ENCODE assay signal across 17 cellular contexts in genomic region chr17:70254735-70255460, GRCh38.
"Had no signal": no experiment of that assay in that cellular context is flagged by ENCODE, and none has a peak within 500 bp of the region (broad histone marks: within the 10 kb centered on the region; RNA-seq: fewer than 3 reads in every experiment).

No MANE protein-coding gene starts in this region.

- H3K27me3 ChIP-seq: tibial nerve, vagina had no signal

- H3K9me3 ChIP-seq: prostate gland, tibial nerve, vagina had no signal

- FAIRE-seq: small intestine had no signal

- DNase-seq: activated CD4-positive, alpha-beta T cell treated with anti-CD3 and anti-CD28 coated beads, Interleukin-2, amount 10 ng/mL, durations not matched to agents 7 days and 5 days; activated CD8-positive, alpha-beta memory T cell treated with anti-CD3 and anti-CD28 coated beads, Interleukin-2, amount 50 U/mL, for 48 hours; activated gamma-delta T cell treated with Interleukin-2 at 50 U/mL for 16 hours; activated T-cell treated with anti-CD3 and anti-CD28 coated beads, Interleukin-2, amount 50 U/mL, for 72 hours; amniotic stem cell; endodermal cell; glutamatergic neuron; kidney glomerular epithelial cell; right cardiac atrium; small intestine; stimulated activated CD4-positive, alpha-beta T cell treated with anti-CD3 and anti-CD28 coated beads, Interleukin-4, amount 100 ng/mL, for 24 hours; stimulated activated naive CD4-positive, alpha-beta T cell; substantia nigra; T-helper 9 cell had no signal

- H3K27ac ChIP-seq: prostate gland, tibial nerve, vagina had no signal

- H3K36me3 ChIP-seq: prostate gland, tibial nerve, vagina had no signal

- ATAC-seq: activated T-cell treated with anti-CD3 and anti-CD28 coated beads, Interleukin-2, amount 50 U/mL, for 72 hours; right cardiac atrium had no signal

- H3K4me1 ChIP-seq: prostate gland, tibial nerve, vagina had no signal

- H3K4me3 ChIP-seq: prostate gland, tibial nerve, vagina had no signal
